In the genomic region with DNA sequence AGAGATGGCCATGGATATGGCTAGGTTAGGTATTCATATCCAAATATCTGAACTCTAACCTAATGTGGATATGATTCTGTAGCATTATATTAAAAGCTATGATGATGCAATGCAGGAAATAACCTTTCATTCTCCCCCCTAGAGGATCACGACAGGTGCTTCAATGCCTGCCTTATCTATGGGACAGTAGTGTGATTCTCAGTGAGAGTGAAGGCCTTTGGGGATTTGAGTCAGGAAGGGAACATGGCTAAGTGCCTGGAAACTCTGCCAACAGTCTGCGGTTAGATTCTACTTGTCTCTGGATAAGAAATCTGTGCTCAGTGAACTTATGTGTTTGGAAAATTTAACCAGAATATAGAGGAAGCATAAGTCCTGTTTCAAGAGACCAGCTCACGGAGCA, we compare ENCODE assay signal across 10 cellular contexts.
DNase-seq lines count a peak whose midpoint lies in the region; ATAC-seq and TF ChIP-seq lines count a peak whose summit lies in the region.
"Had no signal": no experiment of that assay in that cellular context is flagged by ENCODE, and none has a peak within 500 bp of the region (broad histone marks: within the 10 kb centered on the region; RNA-seq: fewer than 3 reads in every experiment).

No MANE protein-coding gene starts in this region.

- TF ChIP-seq CTCF in body of pancreas (IDR thresholded peaks at IDR 0.05) = no peak
- TF ChIP-seq CTCF in liver (IDR thresholded peaks at IDR 0.05; ENCODE audit: low read depth, low read length, missing input control) = no peak
- no peak for TF ChIP-seq CTCF in gastroesophageal sphincter (IDR thresholded peaks at IDR 0.05)

- TF ChIP-seq RAD21 in liver (IDR thresholded peaks at IDR 0.05) = peak; percentile 10 to 26

- WGBS in GM23248 (ENCODE audit: low coverage in 1 of 2, low lambda C conversion rate in 2 of 2, missing lambda C conversion rate in 2 of 2), 2 experiments = 63 to 67% methylated on average over 3 of the region's 3 CpGs
- 39 to 49% methylated on average over 3 of the region's 3 CpGs for WGBS in body of pancreas, 2 donors
- 42% methylated on average over 3 of the region's 3 CpGs for WGBS in liver
- WGBS in gastroesophageal sphincter (ENCODE audit: low coverage in 1 of 2), 2 donors = 14 to 33% methylated on average over 3 of the region's 3 CpGs

- no peak for TF ChIP-seq EP300 in gastroesophageal sphincter (IDR thresholded peaks at IDR 0.05)

- H3K9ac ChIP-seq in GM23248 (no peak overlapping the region), liver (ENCODE audit: low read depth in 1 of 2, low read length in 2 of 2) (no peak overlapping the region)
- H3K9ac ChIP-seq: KMS-11 had no signal

- H3K9me3 ChIP-seq in GM23248 (ENCODE audit: low read depth) (no peaks in the 10 kb centered on the region), body of pancreas (no peaks in the 10 kb centered on the region), liver (ENCODE audit: control insufficient read depth in 4 of 4, low read length in 3 of 4) (no peaks in the 10 kb centered on the region), gastroesophageal sphincter (no peaks in the 10 kb centered on the region)

- H2AFZ ChIP-seq in GM23248 = no peak overlapping the region

- ATAC-seq in body of pancreas = peak; percentile 58
- no peak for ATAC-seq in HG03159 (IDR thresholded peaks at IDR 0.05; ENCODE audit: unreplicated experiment)
- no peak for ATAC-seq in HG02763 (IDR thresholded peaks at IDR 0.05; ENCODE audit: unreplicated experiment)
- ATAC-seq in gastroesophageal sphincter = no peak

- H3K36me3 ChIP-seq in GM23248 (ENCODE audit: low read depth) (no peaks in the 10 kb centered on the region; the same call in 1 of the 2 replicates), body of pancreas (replicated peaks in 1 of 2; ENCODE audit: insufficient read depth in 1 of 2, low read depth in 2 of 2) (no peaks in the 10 kb centered on the region), liver (ENCODE audit: control insufficient read depth in 4 of 4, insufficient read depth in 3 of 4, low read depth in 1 of 4, low read length in 3 of 4) (no peaks in the 10 kb centered on the region), gastroesophageal sphincter (peaks cover 0 to 8% of the 10 kb centered on the region in 2 donors)

- no peaks in the 10 kb centered on the region for H3K79me2 ChIP-seq in GM23248 (ENCODE audit: insufficient read depth)

- H3K27ac ChIP-seq in GM23248 (no peak overlapping the region), body of pancreas (peak overlapping the region in 2 of 4 donors; percentile 24 to 48), liver (ENCODE audit: low read depth in 1 of 2, low read length in 2 of 2) (peak overlapping the region; percentile 0 to 41), gastroesophageal sphincter (peak overlapping the region in 2 of 4 donors; percentile 29 to 41)
- H3K27ac ChIP-seq: KMS-11 had no signal

- in situ Hi-C loops in GM23248 (cut with MboI) = no loop called here

- H3K27me3 ChIP-seq in GM23248 (replicated peaks; ENCODE audit: insufficient read depth) = no peaks in the 10 kb centered on the region
- H3K27me3 ChIP-seq in body of pancreas = no peaks in the 10 kb centered on the region
- H3K27me3 ChIP-seq in liver (ENCODE audit: control insufficient read depth in 4 of 4, insufficient read depth in 4 of 4, low read length in 3 of 4) = no peaks in the 10 kb centered on the region
- no peaks in the 10 kb centered on the region for H3K27me3 ChIP-seq in gastroesophageal sphincter

- no peaks in the 10 kb centered on the region for H4K20me1 ChIP-seq in GM23248 (ENCODE audit: insufficient read depth)

- peaks cover 27% of the 10 kb centered on the region; the same call in 1 of the 2 replicates for H3F3A ChIP-seq in GM23248 (ENCODE audit: insufficient read depth)

- H3K4me3 ChIP-seq in GM23248 (no peak overlapping the region), body of pancreas (no peak overlapping the region), liver (ENCODE audit: low read depth in 1 of 3, low read length in 3 of 3) (no peak overlapping the region), gastroesophageal sphincter (no peak overlapping the region)

- no peak for TF ChIP-seq POLR2A in body of pancreas (IDR thresholded peaks at IDR 0.05)
- TF ChIP-seq POLR2A in gastroesophageal sphincter (IDR thresholded peaks at IDR 0.05) = no peak

- H3K9me2 ChIP-seq in GM23248 (ENCODE audit: insufficient read depth) = no peaks in the 10 kb centered on the region

- H3K4me1 ChIP-seq in GM23248 (ENCODE audit: insufficient read depth) (peaks cover 7% of the 10 kb centered on the region; the same call in 1 of the 2 replicates), body of pancreas (peaks cover 15% of the 10 kb centered on the region), liver (ENCODE audit: control insufficient read depth in 4 of 4, insufficient read depth in 4 of 4, low read length in 3 of 4) (peaks cover 5 to 32% (median 11%) of the 10 kb centered on the region in 4 donors), gastroesophageal sphincter (peaks cover 0 to 29% (median 0%) of the 10 kb centered on the region in 3 donors)

- intact Hi-C loops in body of pancreas (cut with DNase I) = no loop called here

- peak; percentile 30 for DNase-seq in A172 (ENCODE audit: low spot score)
- peak; percentile 52 for DNase-seq in GM23248
- DNase-seq in body of pancreas = peak in 3 of 4 donors; percentile 31 to 53 (median 43)
- DNase-seq in stimulated activated CD4-positive, alpha-beta T cell treated with anti-CD3 and anti-CD28 coated beads, Interleukin-4, amount 100 ng/mL, for 4 hours = no peak
- DNase-seq: DND-41 had no signal

- no peak overlapping the region for H3K4me2 ChIP-seq in GM23248 (ENCODE audit: unreplicated experiment)
- H3K4me2 ChIP-seq: KMS-11 had no signal

TF ChIP-seq in liver, 16 proteins besides CTCF, POLR2A, EP300 and RAD21:
- TF ChIP-seq, protein P1, sequence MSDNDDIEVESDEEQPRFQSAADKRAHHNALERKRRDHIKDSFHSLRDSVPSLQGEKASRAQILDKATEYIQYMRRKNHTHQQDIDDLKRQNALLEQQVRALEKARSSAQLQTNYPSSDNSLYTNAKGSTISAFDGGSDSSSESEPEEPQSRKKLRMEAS (IDR thresholded peaks at IDR 0.05) = peak; percentile 40
- peak in 1 of 2 donors; percentile 20 for TF ChIP-seq JUND (IDR thresholded peaks at IDR 0.05)
- TF ChIP-seq HNF4G (IDR thresholded peaks at IDR 0.05) = no peak
- TF ChIP-seq YY1 (IDR thresholded peaks at IDR 0.05) = peak; percentile 44
- TF ChIP-seq, protein P2, sequence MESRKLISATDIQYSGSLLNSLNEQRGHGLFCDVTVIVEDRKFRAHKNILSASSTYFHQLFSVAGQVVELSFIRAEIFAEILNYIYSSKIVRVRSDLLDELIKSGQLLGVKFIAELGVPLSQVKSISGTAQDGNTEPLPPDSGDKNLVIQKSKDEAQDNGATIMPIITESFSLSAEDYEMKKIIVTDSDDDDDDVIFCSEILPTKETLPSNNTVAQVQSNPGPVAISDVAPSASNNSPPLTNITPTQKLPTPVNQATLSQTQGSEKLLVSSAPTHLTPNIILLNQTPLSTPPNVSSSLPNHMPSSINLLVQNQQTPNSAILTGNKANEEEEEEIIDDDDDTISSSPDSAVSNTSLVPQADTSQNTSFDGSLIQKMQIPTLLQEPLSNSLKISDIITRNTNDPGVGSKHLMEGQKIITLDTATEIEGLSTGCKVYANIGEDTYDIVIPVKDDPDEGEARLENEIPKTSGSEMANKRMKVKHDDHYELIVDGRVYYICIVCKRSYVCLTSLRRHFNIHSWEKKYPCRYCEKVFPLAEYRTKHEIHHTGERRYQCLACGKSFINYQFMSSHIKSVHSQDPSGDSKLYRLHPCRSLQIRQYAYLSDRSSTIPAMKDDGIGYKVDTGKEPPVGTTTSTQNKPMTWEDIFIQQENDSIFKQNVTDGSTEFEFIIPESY (IDR thresholded peaks at IDR 0.05) = no peak
- TF ChIP-seq, protein P3, sequence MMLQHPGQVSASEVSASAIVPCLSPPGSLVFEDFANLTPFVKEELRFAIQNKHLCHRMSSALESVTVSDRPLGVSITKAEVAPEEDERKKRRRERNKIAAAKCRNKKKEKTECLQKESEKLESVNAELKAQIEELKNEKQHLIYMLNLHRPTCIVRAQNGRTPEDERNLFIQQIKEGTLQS (IDR thresholded peaks at IDR 0.05) = peak; percentile 60
- no peak for TF ChIP-seq NR2F2 (IDR thresholded peaks at IDR 0.05)
- TF ChIP-seq HNF4A (conservative IDR thresholded peaks at IDR 0.05) = peak; percentile 29 to 49
- TF ChIP-seq GABPA (IDR thresholded peaks at IDR 0.05 in 1 of 2, conservative IDR thresholded peaks at IDR 0.05 in 1 of 2) = no peak
- peak in 1 of 2 donors; percentile 45 for TF ChIP-seq RXRA (IDR thresholded peaks at IDR 0.05)
- no peak for TF ChIP-seq EGR1 (IDR thresholded peaks at IDR 0.05; ENCODE audit: low read depth in 2 of 2)
- no peak for TF ChIP-seq SP1 (IDR thresholded peaks at IDR 0.05)

Comparison
In these comparisons a context has a peak if more than half of its experiments do, and no peak if none do; other contexts are left out.
1. DNase-seq: peak in A172 (single experiment), GM23248 (single experiment) and body of pancreas (3 of 4); none in stimulated activated CD4-positive, alpha-beta T cell treated with anti-CD3 and anti-CD28 coated beads, Interleukin-4, amount 100 ng/mL, for 4 hours (0 of 2).